2 cellular contexts compared by ENCODE assay signal in genomic region chr5:65157906-65158603, GRCh38.
TF ChIP-seq lines count a peak whose summit lies in the region.

No MANE protein-coding gene starts in this region.

TF ChIP-seq in IMR-90, 13 proteins besides CTCF, POLR2A, EP300 and RAD21 (continued from another document):
- TF ChIP-seq MAZ (IDR thresholded peaks at IDR 0.05; ENCODE audit: borderline replicate concordance, low read depth, low read length) = no peak
- TF ChIP-seq SMC3 (IDR thresholded peaks at IDR 0.05; ENCODE audit: low read depth, low read length) = no peak
- TF ChIP-seq USF2 (IDR thresholded peaks at IDR 0.05; ENCODE audit: low read depth, low read length) = no peak
- TF ChIP-seq RFX5 (IDR thresholded peaks at IDR 0.05; ENCODE audit: low read depth, low read length) = no peak
- TF ChIP-seq CEBPB (IDR thresholded peaks at IDR 0.05; ENCODE audit: low read depth, low read length) = no peak
- TF ChIP-seq ELK1 (IDR thresholded peaks at IDR 0.05; ENCODE audit: borderline replicate concordance, low read depth, low read length) = no peak
- TF ChIP-seq FOS (IDR thresholded peaks at IDR 0.05; ENCODE audit: low read depth, low read length) = no peak
- TF ChIP-seq CHD1 (IDR thresholded peaks at IDR 0.05; ENCODE audit: low read depth, low read length) = no peak
- TF ChIP-seq MAFK (IDR thresholded peaks at IDR 0.05; ENCODE audit: low read depth, low read length) = no peak

TF ChIP-seq in HEK293T, 16 proteins besides CTCF, POLR2A, EP300 and RAD21 (continued from another document):
- no peak for TF ChIP-seq PKNOX1 (IDR thresholded peaks at IDR 0.05)
- no peak for TF ChIP-seq TARDBP (IDR thresholded peaks at IDR 0.05)
- no peak for TF ChIP-seq NFRKB (IDR thresholded peaks at IDR 0.05)
- TF ChIP-seq ZNF384 (IDR thresholded peaks at IDR 0.05) = no peak
- TF ChIP-seq HDGF (IDR thresholded peaks at IDR 0.05; ENCODE audit: borderline replicate concordance) = no peak
- no peak for TF ChIP-seq FOXM1 (IDR thresholded peaks at IDR 0.05; ENCODE audit: borderline replicate concordance)
- TF ChIP-seq FOXA1 (IDR thresholded peaks at IDR 0.05) = no peak
- TF ChIP-seq LEF1 (IDR thresholded peaks at IDR 0.05; ENCODE audit: borderline replicate concordance) = no peak
- TF ChIP-seq SP1 (IDR thresholded peaks at IDR 0.05) = no peak
